Comparison of ENCODE assay signal across 17 cellular contexts in genomic region chr17:7875804-7876203, GRCh38. TPM values are rescaled to one million over a fixed set of nuclear protein-coding genes. Genes with fewer than 3 reads are reported as not detected.
A peak's percentile ranks its signal among the peaks of the same experiment; 100 is the strongest.
DNase-seq lines count a peak whose midpoint lies in the region; ATAC-seq, FAIRE-seq and TF ChIP-seq lines count a peak whose summit lies in the region.
"Had no signal": no experiment of that assay in that cellular context is flagged by ENCODE, and none has a peak within 500 bp of the region (broad histone marks: within the 10 kb centered on the region; RNA-seq: fewer than 3 reads in every experiment).

No MANE protein-coding gene starts in this region.

- H3K4me2 ChIP-seq in A549, result no peak overlapping the region
- H3K4me2 ChIP-seq: GM23338 had no signal

- H3K27me3 ChIP-seq in CD4-positive, CD25-positive, alpha-beta regulatory T cell (ENCODE audit: control insufficient read depth, insufficient read depth, low read length), result no peaks in the 10 kb centered on the region
- H3K27me3 ChIP-seq in Panc1 (ENCODE audit: control insufficient read depth, insufficient read depth, low read length), result no peaks in the 10 kb centered on the region
- H3K27me3 ChIP-seq in neutrophil, result no peaks in the 10 kb centered on the region
- no peaks in the 10 kb centered on the region for H3K27me3 ChIP-seq in stomach
- H3K27me3 ChIP-seq: BE2C had no signal

- H3K27me3 Mint-ChIP-seq in CD4-positive, CD25-positive, alpha-beta regulatory T cell, result no peaks in the 10 kb centered on the region
- H3K27me3 Mint-ChIP-seq: CD8-positive, alpha-beta memory T cell had no signal

- peak overlapping the region in 2 of 3 donors; percentile 7 to 53 for H3K27ac Mint-ChIP-seq in CD4-positive, CD25-positive, alpha-beta regulatory T cell
- H3K27ac Mint-ChIP-seq: GM23338, H9 had no signal

- peak overlapping the region in 1 of 4 donors; percentile 86 for H3K4me3 Mint-ChIP-seq in CD4-positive, CD25-positive, alpha-beta regulatory T cell
- H3K4me3 Mint-ChIP-seq: CD8-positive, alpha-beta memory T cell; GM23338; H9 had no signal

- peaks cover 13 to 27% (median 19%) of the 10 kb centered on the region in 4 donors for H3K4me1 Mint-ChIP-seq in CD4-positive, CD25-positive, alpha-beta regulatory T cell
- H3K4me1 Mint-ChIP-seq: GM23338 had no signal

- POLR2A ChIA-PET in A549 (lab: Yijun Ruan, JAX) (interaction anchor here (1.4 kb wide), 1 partner anchor 10 kb away, joined by 3 read pairs; no protein-coding TSS in a partner anchor), Panc1 (lab: Charles Lee) (no interaction called here)

- H3K4me3 ChIP-seq in A549, result no peak overlapping the region
- H3K4me3 ChIP-seq in CD4-positive, CD25-positive, alpha-beta regulatory T cell (ENCODE audit: low read depth, low read length), result no peak overlapping the region
- no peak overlapping the region for H3K4me3 ChIP-seq in Panc1 (ENCODE audit: low read depth in 2 of 2, low read length in 2 of 2)
- H3K4me3 ChIP-seq in neutrophil (ENCODE audit: low read depth in 1 of 2, low read length in 1 of 2), result no peak overlapping the region
- H3K4me3 ChIP-seq in stomach, result no peak overlapping the region
- H3K4me3 ChIP-seq: GM23338 had no signal

- no peak for TF ChIP-seq RAD21 in A549 (conservative IDR thresholded peaks at IDR 0.05 in 1 of 2, IDR thresholded peaks at IDR 0.05 in 1 of 2)

- TF ChIP-seq POLR2A in A549 (IDR thresholded peaks at IDR 0.05; ENCODE audit: low read length) (no peak), stomach (IDR thresholded peaks at IDR 0.05) (no peak)

- 95% methylated on average over 1 of the region's 1 CpG for WGBS in A549 (ENCODE audit: missing lambda C conversion rate)
- WGBS in stomach, 5 donors, result 96 to 100% (median 97%) methylated on average over 1 of the region's 1 CpG

- H3K4me1 ChIP-seq in A549 (no peaks in the 10 kb centered on the region), Panc1 (ENCODE audit: control insufficient read depth, insufficient read depth, low read length) (no peaks in the 10 kb centered on the region), neutrophil (ENCODE audit: control insufficient read depth in 1 of 2, insufficient read depth in 1 of 2, low read depth in 1 of 2, low read length in 1 of 2) (peaks cover 29 to 32% of the 10 kb centered on the region in 2 experiments), stomach (peaks cover 0 to 13% (median under 1%) of the 10 kb centered on the region in 4 donors)
- peaks cover 8% of the 10 kb centered on the region for H3K4me1 ChIP-seq in CD4-positive, CD25-positive, alpha-beta regulatory T cell (ENCODE audit: control insufficient read depth, insufficient read depth, low read length, poor library complexity, severe bottlenecking)
- H3K4me1 ChIP-seq: BE2C, Caco-2 had no signal

- H3K9me3 ChIP-seq in A549 (no peaks in the 10 kb centered on the region), Panc1 (ENCODE audit: control insufficient read depth, insufficient read depth, low read depth, low read length) (no peaks in the 10 kb centered on the region), neutrophil (no peaks in the 10 kb centered on the region), stomach (no peaks in the 10 kb centered on the region)
- no peaks in the 10 kb centered on the region for H3K9me3 ChIP-seq in CD4-positive, CD25-positive, alpha-beta regulatory T cell (ENCODE audit: control insufficient read depth in 2 of 2, low read length in 2 of 2)
- H3K9me3 ChIP-seq: BE2C, Caco-2 had no signal

- no peak for ATAC-seq in A549
- no peak for ATAC-seq in CD4-positive, CD25-positive, alpha-beta regulatory T cell (ENCODE audit: low read depth in 2 of 2)
- no peak for ATAC-seq in Panc1
- ATAC-seq in HG03175 (IDR thresholded peaks at IDR 0.05; ENCODE audit: unreplicated experiment), result no peak
- ATAC-seq: GM23338, HepG2 had no signal

- in situ Hi-C loops in Panc1 (cut with HindIII; ENCODE audit: low pct_unique_long_range_greater_than_20kb, low sequenced_read_pairs), result no loop called here

- no peaks in the 10 kb centered on the region for H3K9me3 Mint-ChIP-seq in CD4-positive, CD25-positive, alpha-beta regulatory T cell
- H3K9me3 Mint-ChIP-seq: CD8-positive, alpha-beta memory T cell; GM23338; H9 had no signal

- no peak for DNase-seq in A549 (ENCODE audit: low read depth in 1 of 2, low spot score in 1 of 2)
- no peak for DNase-seq in CD4-positive, CD25-positive, alpha-beta regulatory T cell
- DNase-seq in Panc1 (ENCODE audit: low read depth, low spot score), result no peak
- no peak for DNase-seq in stomach
- no peak for DNase-seq in dermis blood vessel endothelial cell
- DNase-seq: BE2C; Caco-2; CD8-positive, alpha-beta memory T cell; GF-D8; H9 had no signal

- TF ChIP-seq CTCF in A549 (IDR thresholded peaks at IDR 0.05) (no peak), Panc1 (IDR thresholded peaks at IDR 0.05) (no peak), neutrophil (IDR thresholded peaks at IDR 0.05) (no peak), stomach (IDR thresholded peaks at IDR 0.05) (no peak)

- CTCF ChIA-PET in A549 (lab: Yijun Ruan, JAX), result interaction anchor here (1.6 to 10.6 kb wide), 4 partner anchors 13 to 114 kb away, joined by 5 to 108 read pairs (median 11); partner anchors contain the start of gene NAA38
- CTCF ChIA-PET in Panc1 (lab: Charles Lee), result no interaction called here

- peaks cover 20% of the 10 kb centered on the region for H3K36me3 ChIP-seq in CD4-positive, CD25-positive, alpha-beta regulatory T cell (ENCODE audit: control insufficient read depth, insufficient read depth, low read length)
- H3K36me3 ChIP-seq in Panc1 (ENCODE audit: control insufficient read depth, insufficient read depth, low read length) (peaks cover 9% of the 10 kb centered on the region; the same call in 1 of the 2 replicates), neutrophil (no peaks in the 10 kb centered on the region), stomach (peaks cover 4 to 59% (median 48%) of the 10 kb centered on the region in 4 donors)

- BruUV-seq in Panc1 (replicated peaks; lab: Mats Ljungman, UMichigan), result TSS peak; percentile 71

- no peak overlapping the region for H3K27ac ChIP-seq in A549
- no peak overlapping the region for H3K27ac ChIP-seq in CD4-positive, CD25-positive, alpha-beta regulatory T cell (ENCODE audit: insufficient read depth, low read length, poor library complexity, severe bottlenecking)
- no peak overlapping the region for H3K27ac ChIP-seq in Panc1 (ENCODE audit: low read length)
- H3K27ac ChIP-seq in neutrophil, result peak overlapping the region; percentile 30
- no peak overlapping the region for H3K27ac ChIP-seq in stomach
- H3K27ac ChIP-seq: C4-2B had no signal

- H3K36me3 Mint-ChIP-seq in CD4-positive, CD25-positive, alpha-beta regulatory T cell, result peaks cover 7% of the 10 kb centered on the region

- peak; percentile 77 for FAIRE-seq in A549 (lab: Jason Lieb, UNC)
- FAIRE-seq: A204.1, HepG2, HTR-8/SVneo had no signal

- TF ChIP-seq EP300 in A549 (IDR thresholded peaks at IDR 0.05), result no peak
- no peak for TF ChIP-seq EP300 in stomach (IDR thresholded peaks at IDR 0.05)

- intact Hi-C loops in Panc1 (cut with micrococcal nuclease; ENCODE audit: unreplicated experiment), result no loop called here
- intact Hi-C loops in stomach (cut with DNase I; ENCODE audit: low total_unique reads), result no loop called here

RNA-seq across cellular contexts. Expression of gene CHD3, which starts 12.8 kb away (rescaled TPM):
- polyA plus RNA-seq in A549 (2011; rRNA removed) (56.3 and 69.7 TPM in 2 replicates), A549 (2017; fragmentation: RNase III; extraction: RNeasy Plus Mini Kit Qiagen cat#74134 plus additional on column Dnase treatment) (88.0 to 113 TPM (median 111 TPM) in 3 replicates), stomach (10 to 100 TPM; 51.9 to 97.3 (median 69.1) TPM)
- polyA plus RNA-seq in A549 (2012; cell fraction: cytosol; rRNA removed), result 65.2 and 89.0 TPM in 2 replicates
- polyA plus RNA-seq in A549 (2012; cell fraction: nucleus; rRNA removed), result 224 and 249 TPM in 2 replicates
- 139 and 156 TPM in 2 replicates for polyA minus RNA-seq in A549 (2011; rRNA and poly(A)+ RNA removed)
- 273 TPM for total RNA-seq in CD4-positive, CD25-positive, alpha-beta regulatory T cell
- polyA plus RNA-seq in CD4-positive, CD25-positive, alpha-beta regulatory T cell, result 1 to 10 TPM; 5.0 to 9.0 (median 7.2) TPM
- total RNA-seq in Panc1 (2021; ENCODE audit: unreplicated experiment) (84.6 TPM), stomach (100 to 1,000 TPM in 1 of 5 donors, 10 to 100 TPM in 4; 43.0 to 190 (median 60.7) TPM), dermis blood vessel endothelial cell (108 and 132 TPM in 2 replicates)
- polyA plus RNA-seq in Panc1 (2012; ENCODE audit: insufficient read length), result 113 TPM

RNA-seq across cellular contexts. Expression of gene CYB5D1, which starts 18.0 kb away (rescaled TPM):
- 17.7 and 20.4 TPM in 2 replicates for polyA plus RNA-seq in A549 (2011; rRNA removed)
- 15.8 and 19.3 TPM in 2 replicates for polyA plus RNA-seq in A549 (2012; cell fraction: cytosol; rRNA removed)
- 16.0 and 16.3 TPM in 2 replicates for polyA plus RNA-seq in A549 (2012; cell fraction: nucleus; rRNA removed)
- polyA plus RNA-seq in A549 (2017; fragmentation: RNase III; extraction: RNeasy Plus Mini Kit Qiagen cat#74134 plus additional on column Dnase treatment), result 26.4 to 28.2 TPM (median 28.1 TPM) in 3 replicates
- 10.9 and 13.0 TPM in 2 replicates for polyA minus RNA-seq in A549 (2011; rRNA and poly(A)+ RNA removed)
- 11.8 TPM for total RNA-seq in CD4-positive, CD25-positive, alpha-beta regulatory T cell
- polyA plus RNA-seq in CD4-positive, CD25-positive, alpha-beta regulatory T cell, result 1 to 10 TPM; 3.1 to 5.4 (median 4.2) TPM
- 8.6 TPM for total RNA-seq in Panc1 (2021; ENCODE audit: unreplicated experiment)
- 9.2 TPM for polyA plus RNA-seq in Panc1 (2012; ENCODE audit: insufficient read length)
- 10 to 100 TPM in 1 of 5 donors, 1 to 10 TPM in 3, not detected in 1; 1.8 to 12.0 (median 3.3) TPM for total RNA-seq in stomach
- polyA plus RNA-seq in stomach, result 1 to 10 TPM; 4.9 to 9.0 (median 5.3) TPM
- total RNA-seq in dermis blood vessel endothelial cell, result 15.1 and 17.9 TPM in 2 replicates

RNA-seq across cellular contexts. Expression of gene NAA38, which starts 18.4 kb away (rescaled TPM):
- polyA plus RNA-seq in A549 (2011; rRNA removed), result 98.9 and 102 TPM in 2 replicates
- polyA plus RNA-seq in A549 (2012; cell fraction: cytosol; rRNA removed), result 518 TPM in 2 replicates
- 332 and 388 TPM in 2 replicates for polyA plus RNA-seq in A549 (2012; cell fraction: nucleus; rRNA removed)
- polyA plus RNA-seq in A549 (2017; fragmentation: RNase III; extraction: RNeasy Plus Mini Kit Qiagen cat#74134 plus additional on column Dnase treatment), result 268 to 287 TPM (median 275 TPM) in 3 replicates
- 18.6 and 32.8 TPM in 2 replicates for polyA minus RNA-seq in A549 (2011; rRNA and poly(A)+ RNA removed)
- total RNA-seq in CD4-positive, CD25-positive, alpha-beta regulatory T cell, result 23.6 TPM
- polyA plus RNA-seq in CD4-positive, CD25-positive, alpha-beta regulatory T cell, result 100 to 1,000 TPM; 128 to 192 (median 141) TPM
- total RNA-seq in Panc1 (2021; ENCODE audit: unreplicated experiment), result 75.2 TPM
- 176 TPM for polyA plus RNA-seq in Panc1 (2012; ENCODE audit: insufficient read length)
- total RNA-seq in stomach, result 100 to 1,000 TPM in 2 of 5 donors, 10 to 100 TPM in 3; 42.0 to 281 (median 94.5) TPM
- polyA plus RNA-seq in stomach, result 100 to 1,000 TPM; 131 to 153 (median 151) TPM
- total RNA-seq in dermis blood vessel endothelial cell, result 63.2 and 129 TPM in 2 replicates

RNA-seq across cellular contexts. Expression of gene TMEM88, which starts 20.9 kb away (rescaled TPM):
- polyA plus RNA-seq in A549 (2011; rRNA removed), result 0.48 and 0.57 TPM in 2 replicates
- 0.29 and 0.44 TPM in 2 replicates for polyA plus RNA-seq in A549 (2012; cell fraction: cytosol; rRNA removed)
- 11.6 and 16.8 TPM in 2 replicates for polyA plus RNA-seq in A549 (2012; cell fraction: nucleus; rRNA removed)
- 0.17 to 0.73 TPM (median 0.33 TPM) in 3 replicates for polyA plus RNA-seq in A549 (2017; fragmentation: RNase III; extraction: RNeasy Plus Mini Kit Qiagen cat#74134 plus additional on column Dnase treatment)
- 0.54 TPM in 1 of 2 replicates, not detected in the other for polyA minus RNA-seq in A549 (2011; rRNA and poly(A)+ RNA removed)
- 31.5 TPM for total RNA-seq in CD4-positive, CD25-positive, alpha-beta regulatory T cell
- not detected for polyA plus RNA-seq in CD4-positive, CD25-positive, alpha-beta regulatory T cell
- total RNA-seq in Panc1 (2021; ENCODE audit: unreplicated experiment), result 1.6 TPM
- 1.1 TPM for polyA plus RNA-seq in Panc1 (2012; ENCODE audit: insufficient read length)
- 1 to 10 TPM in 3 of 5 donors, not detected in 2; 1.8 to 3.8 (median 3.5) TPM for total RNA-seq in stomach
- 10 to 100 TPM; 17.0 to 36.0 (median 17.4) TPM for polyA plus RNA-seq in stomach
- 50.9 and 111 TPM in 2 replicates for total RNA-seq in dermis blood vessel endothelial cell
- polyA plus RNA-seq: CD8-positive, alpha-beta memory T cell had no signal

RNA-seq across cellular contexts. Expression of gene RNF227, which starts 40.3 kb away (rescaled TPM):
- polyA plus RNA-seq in A549 (2011; rRNA removed), result 2.1 and 2.4 TPM in 2 replicates
- polyA plus RNA-seq in A549 (2012; cell fraction: cytosol; rRNA removed), result 3.2 and 6.1 TPM in 2 replicates
- 3.4 and 3.5 TPM in 2 replicates for polyA plus RNA-seq in A549 (2012; cell fraction: nucleus; rRNA removed)
- 1.7 to 4.1 TPM (median 3.7 TPM) in 3 replicates for polyA plus RNA-seq in A549 (2017; fragmentation: RNase III; extraction: RNeasy Plus Mini Kit Qiagen cat#74134 plus additional on column Dnase treatment)
- 0.62 and 0.63 TPM in 2 replicates for polyA minus RNA-seq in A549 (2011; rRNA and poly(A)+ RNA removed)
- total RNA-seq in CD4-positive, CD25-positive, alpha-beta regulatory T cell, result 2.4 TPM
- 1 to 10 TPM in 3 of 4 donors, under 1 TPM in 1; 0.92 to 5.0 (median 2.9) TPM for polyA plus RNA-seq in CD4-positive, CD25-positive, alpha-beta regulatory T cell
- 2.6 TPM for total RNA-seq in Panc1 (2021; ENCODE audit: unreplicated experiment)
- 3.6 TPM for polyA plus RNA-seq in Panc1 (2012; ENCODE audit: insufficient read length)
- total RNA-seq in stomach, result 1 to 10 TPM in 4 of 5 donors, not detected in 1; 1.0 to 9.3 (median 6.0) TPM
- polyA plus RNA-seq in stomach, result 1 to 10 TPM; 1.1 to 3.4 (median 1.2) TPM
- 1.6 and 3.1 TPM in 2 replicates for total RNA-seq in dermis blood vessel endothelial cell
